ENCODE assay signal across 8 cellular contexts in the genomic region with DNA sequence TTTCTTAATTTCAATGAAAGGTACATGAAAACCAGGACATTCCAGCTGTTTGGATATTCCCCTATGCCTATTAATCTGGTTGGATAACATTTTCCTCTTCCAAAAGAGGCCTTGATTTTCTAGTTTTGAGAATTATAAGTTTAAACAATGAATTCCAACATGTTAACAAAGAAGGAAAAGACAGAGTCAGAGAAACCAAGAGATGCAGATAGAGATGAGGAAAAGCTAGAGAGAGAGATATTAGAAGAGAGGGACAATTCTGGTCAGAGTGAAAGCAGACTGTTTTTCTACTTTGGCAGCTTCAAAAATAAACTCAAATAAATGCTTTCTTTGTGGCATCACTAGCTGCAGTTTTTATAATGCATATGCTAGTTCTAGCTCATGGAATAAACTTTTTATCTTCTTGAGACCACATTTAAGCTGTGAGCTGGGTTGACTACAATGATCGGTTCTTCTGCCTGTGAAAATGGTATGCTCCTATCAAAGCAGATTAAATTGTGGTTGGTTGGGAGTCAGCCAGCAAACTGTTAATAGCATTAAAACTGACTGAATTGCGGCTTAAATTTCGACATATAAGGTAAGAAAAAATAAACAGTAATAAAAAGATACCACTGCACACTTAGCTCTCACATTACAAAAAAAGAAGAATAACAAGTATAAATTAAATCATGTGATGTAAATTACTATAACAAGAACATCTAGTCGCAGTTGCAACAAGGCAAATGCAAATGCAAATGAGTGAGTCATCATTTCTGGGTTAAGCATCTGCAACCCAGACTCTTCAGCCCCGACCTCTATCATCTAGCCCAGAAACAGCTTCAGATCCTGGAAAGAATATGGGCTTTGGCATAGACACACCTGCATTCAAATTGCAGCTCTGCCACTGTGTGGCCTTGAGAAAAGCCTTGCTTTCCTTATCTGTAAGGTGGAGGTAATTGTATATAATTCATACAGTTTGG. TPM values are rescaled to one million over a fixed set of nuclear protein-coding genes. Genes with fewer than 3 reads are reported as not detected.
DNase-seq lines count a peak whose midpoint lies in the region; ATAC-seq, FAIRE-seq and TF ChIP-seq lines count a peak whose summit lies in the region.

No MANE protein-coding gene starts in this region.

- no peak overlapping the region for H3K9ac ChIP-seq in HepG2 (ENCODE audit: insufficient read depth, low read depth, low read length)

- intact Hi-C loops in HepG2 (cut with micrococcal nuclease; ENCODE audit: unreplicated experiment) (loop anchor here (1.0 to 10.0 kb wide), 4 partner anchors 121 to 552 kb away; no protein-coding TSS in a partner anchor), right lobe of liver (cut with DNase I) (loop anchor here in 1 of 2 donors (10.0 kb wide), 1 partner anchor 220 kb away; no protein-coding TSS in a partner anchor), Panc1 (cut with micrococcal nuclease; ENCODE audit: unreplicated experiment) (loop anchor here (1.0 to 10.0 kb wide), 3 partner anchors 120 to 220 kb away; no protein-coding TSS in a partner anchor), posterior cingulate gyrus (cut with DNase I) (loop anchor here (1.0 to 10.0 kb wide), 4 partner anchors 70 to 377 kb away; no protein-coding TSS in a partner anchor)

- no peak for TF ChIP-seq POLR2A in HepG2 (IDR thresholded peaks at IDR 0.05; ENCODE audit: insufficient read depth in 1 of 2, low read depth in 2 of 2, low read length in 2 of 2)
- no peak for TF ChIP-seq POLR2A in right lobe of liver (IDR thresholded peaks at IDR 0.05)

- no peak overlapping the region for H2AFZ ChIP-seq in HepG2 (ENCODE audit: low read length)

- H3K27ac ChIP-seq in HepG2 (ENCODE audit: extremely low read length, insufficient read depth, low read length) (no peak overlapping the region), right lobe of liver (peak overlapping the region in 1 of 3 donors; percentile 41), Panc1 (ENCODE audit: low read length) (no peak overlapping the region)

- in situ Hi-C loops in HepG2 (cut with HindIII; ENCODE audit: extremely low pct_ligation_motif_present, low pct_unique_long_range_greater_than_20kb), result loop anchor here (5.0 to 25.0 kb wide), 3 partner anchors 123 to 673 kb away; no protein-coding TSS in a partner anchor
- in situ Hi-C loops in Panc1 (cut with HindIII; ENCODE audit: low pct_unique_long_range_greater_than_20kb, low sequenced_read_pairs), result no loop called here
- in situ Hi-C loops in GM13976 (cut with MboI; ENCODE audit: low sequenced_read_pairs, unreplicated experiment), result loop anchor here (5.0 to 25.0 kb wide), 4 partner anchors 120 to 548 kb away; no protein-coding TSS in a partner anchor

- no peaks in the 10 kb centered on the region for H3K79me2 ChIP-seq in HepG2 (ENCODE audit: insufficient read depth, low read length)

- POLR2A ChIA-PET in HepG2 (lab: Yijun Ruan, JAX) (interaction anchor here (1.4 kb wide), 1 partner anchor 219 kb away, joined by 3 read pairs; no protein-coding TSS in a partner anchor), Panc1 (lab: Charles Lee) (interaction anchor here (0.6 to 1.0 kb wide), 2 partner anchors 64 to 432 kb away, joined by 3 read pairs; a partner anchor contains a TSS)

- no TSS peak for BruUV-seq in HepG2 (replicated peaks; lab: Mats Ljungman, UMichigan)
- no TSS peak for BruUV-seq in Panc1 (replicated peaks; lab: Mats Ljungman, UMichigan)

- TF ChIP-seq RAD21 in HepG2 (CRISPR knock-in tag; IDR thresholded peaks at IDR 0.05), result no peak

- H3K4me3 ChIP-seq in HepG2 (replicated peaks in 1 of 3; ENCODE audit: insufficient read depth in 1 of 3, low read depth in 2 of 3, low read length in 3 of 3) (no peak overlapping the region; a peak in 1 of 6 replicates), right lobe of liver (no peak overlapping the region), Panc1 (ENCODE audit: low read depth in 2 of 2, low read length in 2 of 2) (no peak overlapping the region), foreskin fibroblast (ENCODE audit: low read depth in 1 of 2, low read length in 2 of 2) (peak overlapping the region in 1 of 2 donors; percentile 34)

- H3K27me3 ChIP-seq in HepG2 (ENCODE audit: control insufficient read depth in 1 of 2, insufficient read depth in 2 of 2, low read length in 2 of 2) (no peaks in the 10 kb centered on the region), right lobe of liver (no peaks in the 10 kb centered on the region), Panc1 (ENCODE audit: control insufficient read depth, insufficient read depth, low read length) (no peaks in the 10 kb centered on the region)

- no peaks in the 10 kb centered on the region for H4K20me1 ChIP-seq in HepG2 (ENCODE audit: insufficient read depth, low read length)

- H3K9me3 ChIP-seq in HepG2 (ENCODE audit: low read length) (no peaks in the 10 kb centered on the region), right lobe of liver (no peaks in the 10 kb centered on the region), Panc1 (ENCODE audit: control insufficient read depth, insufficient read depth, low read depth, low read length) (no peaks in the 10 kb centered on the region)

- TF ChIP-seq CTCF in HepG2 (CRISPR knock-in tag; IDR thresholded peaks at IDR 0.05), result no peak
- TF ChIP-seq CTCF in right lobe of liver (IDR thresholded peaks at IDR 0.05), result no peak
- TF ChIP-seq CTCF in Panc1 (IDR thresholded peaks at IDR 0.05), result peak; percentile 29; the same call in 1 of the 2 replicates
- no peak for TF ChIP-seq CTCF in foreskin fibroblast (IDR thresholded peaks at IDR 0.05; ENCODE audit: low read depth, low read length)
- no peak for TF ChIP-seq CTCF in GM13976 (IDR thresholded peaks at IDR 0.05; ENCODE audit: borderline replicate concordance, control extremely low read depth, extremely low read depth, insufficient read depth, missing control alignments)

- H3K36me3 ChIP-seq in HepG2 (replicated peaks in 1 of 2; ENCODE audit: control insufficient read depth in 1 of 2, insufficient read depth in 2 of 2, low read length in 2 of 2) (no peaks in the 10 kb centered on the region), right lobe of liver (no peaks in the 10 kb centered on the region), Panc1 (ENCODE audit: control insufficient read depth, insufficient read depth, low read length) (no peaks in the 10 kb centered on the region)

- 10% methylated on average over 5 of the region's 5 CpGs for WGBS in HepG2 (ENCODE audit: low lambda C conversion rate)
- WGBS in right lobe of liver (ENCODE audit: insufficient coverage, low coverage, low lambda C conversion rate, missing lambda C conversion rate), result 47% methylated on average over 5 of the region's 5 CpGs

- CTCF ChIA-PET in HepG2 (lab: Yijun Ruan, JAX; ENCODE audit: low intra/inter-chr PET ratio, low total read pairs) (interaction anchor here (1.1 to 4.1 kb wide), 4 partner anchors 121 to 553 kb away, joined by 3 to 41 read pairs (median 18); no protein-coding TSS in a partner anchor), Panc1 (lab: Charles Lee) (no interaction called here)

- TF ChIP-seq EP300 in HepG2 (IDR thresholded peaks at IDR 0.05; ENCODE audit: low read depth in 2 of 2, low read length in 2 of 2) (no peak), HepG2 (CRISPR knock-in tag; IDR thresholded peaks at IDR 0.05; ENCODE audit: borderline replicate concordance) (no peak)

- DNase-seq in HepG2 (ENCODE audit: low spot score) (no peak), right lobe of liver (no peak), Panc1 (ENCODE audit: low read depth, low spot score) (no peak), foreskin fibroblast (peak; percentile 25 to 65), NCI-H187 treated with DMSO at 0.1 percent for 48 hours (lab: John Stamatoyannopoulos, UW) (no peak), posterior cingulate gyrus (no peak), GM13976 (ENCODE audit: low spot score) (no peak)

- no peak for FAIRE-seq in HepG2 (lab: Jason Lieb, UNC)

- ATAC-seq in HepG2 (no peak), right lobe of liver (no peak), Panc1 (no peak), HG02970 (IDR thresholded peaks at IDR 0.05; ENCODE audit: low FRiP score, unreplicated experiment) (no peak)

- peak overlapping the region; percentile 71; the same call in 1 of the 2 replicates for H3K4me2 ChIP-seq in HepG2 (ENCODE audit: low read depth, low read length)

- H3K4me1 ChIP-seq in HepG2 (ENCODE audit: insufficient read depth, low read length), result peaks cover 12% of the 10 kb centered on the region; the same call in 1 of the 2 replicates
- no peaks in the 10 kb centered on the region for H3K4me1 ChIP-seq in right lobe of liver
- no peaks in the 10 kb centered on the region for H3K4me1 ChIP-seq in Panc1 (ENCODE audit: control insufficient read depth, insufficient read depth, low read length)

TF ChIP-seq in HepG2, 621 proteins besides CTCF, POLR2A, EP300 and RAD21:
- 0 out of 4 replicates have a peak, but pooled peaks of 1 of the 2 experiments have one; percentile 2 for TF ChIP-seq MAFK (conservative IDR thresholded peaks at IDR 0.05 in 1 of 2, IDR thresholded peaks at IDR 0.05 in 1 of 2; ENCODE audit: low read length in 2 of 2)
- no peak for TF ChIP-seq ZSCAN25 (CRISPR knock-in tag; IDR thresholded peaks at IDR 0.05)

RNA-seq across cellular contexts. Expression of a gene that starts 19.7 kb away (rescaled TPM):
- total RNA-seq in HepG2 (2016; rRNA removed; fragmentation: Illumina TruSeq; extraction: Trizol) (25.2 and 44.4 TPM in 2 replicates), right lobe of liver (100 to 1,000 TPM in 4 of 6 experiments, 10 to 100 TPM in 2; 65.0 to 153 (median 116) TPM), Panc1 (2021; ENCODE audit: unreplicated experiment) (34.5 TPM)
- total RNA-seq in HepG2 (2016; cell fraction: cytosol; rRNA removed; fragmentation: Illumina TruSeq; extraction: Trizol; ENCODE audit: low read depth), result 7.9 and 8.6 TPM in 2 replicates
- total RNA-seq in HepG2 (2016; cell fraction: insoluble cytoplasmic fraction; rRNA removed; fragmentation: Illumina TruSeq; extraction: Trizol), result 26.3 and 40.3 TPM in 2 replicates
- total RNA-seq in HepG2 (2016; cell fraction: membrane; rRNA removed; fragmentation: Illumina TruSeq; extraction: Trizol), result 9.4 and 10.7 TPM in 2 replicates
- 30.8 and 35.0 TPM in 2 replicates for total RNA-seq in HepG2 (2016; cell fraction: nucleus; rRNA removed; fragmentation: Illumina TruSeq; extraction: Trizol)
- polyA plus RNA-seq in HepG2 (2011; rRNA removed), result 17.0 and 20.8 TPM in 2 replicates
- polyA plus RNA-seq in HepG2 (2011; cell fraction: cytosol; rRNA removed), result 19.3 and 24.1 TPM in 2 replicates
- 9.2 and 12.0 TPM in 2 replicates for polyA plus RNA-seq in HepG2 (2011; cell fraction: nucleus; rRNA removed)
- 23.8 and 32.5 TPM in 2 replicates for polyA plus RNA-seq in HepG2 (2012)
- polyA plus RNA-seq in HepG2 (2016; cell fraction: cytosol; fragmentation: Illumina TruSeq; extraction: Trizol; ENCODE audit: low read depth), result 6.4 and 6.9 TPM in 2 replicates
- 21.8 and 23.9 TPM in 2 replicates for polyA plus RNA-seq in HepG2 (2016; cell fraction: insoluble cytoplasmic fraction; fragmentation: Illumina TruSeq; extraction: Trizol; ENCODE audit: low read depth)
- polyA plus RNA-seq in HepG2 (2016; cell fraction: membrane; fragmentation: Illumina TruSeq; extraction: Trizol; ENCODE audit: low read depth), result 8.3 and 8.6 TPM in 2 replicates
- 38.7 and 45.9 TPM in 2 replicates for polyA plus RNA-seq in HepG2 (2016; cell fraction: nucleus; fragmentation: Illumina TruSeq; extraction: Trizol; ENCODE audit: insufficient read depth, low read depth)
- polyA minus RNA-seq in HepG2 (2011; rRNA and poly(A)+ RNA removed; ENCODE audit: low replicate concordance), result 9.0 and 23.9 TPM in 2 replicates
- 15.3 and 15.4 TPM in 2 replicates for polyA minus RNA-seq in HepG2 (2011; cell fraction: cytosol; rRNA and poly(A)+ RNA removed)
- polyA minus RNA-seq in HepG2 (2011; cell fraction: nucleus; rRNA and poly(A)+ RNA removed), result 11.6 and 15.4 TPM in 2 replicates
- 56.6 TPM for polyA plus RNA-seq in Panc1 (2012; ENCODE audit: insufficient read length)

Comparison
In these comparisons a context has a peak if more than half of its experiments do, and no peak if none do; other contexts are left out.
1. DNase-seq: peak in foreskin fibroblast (2 of 2); none in HepG2 (single experiment), right lobe of liver (0 of 3), Panc1 (single experiment), NCI-H187 treated with DMSO at 0.1 percent for 48 hours (single experiment), posterior cingulate gyrus (0 of 10) and GM13976 (single experiment).